ENCODE assay signal across 8 cellular contexts in the genomic region with DNA sequence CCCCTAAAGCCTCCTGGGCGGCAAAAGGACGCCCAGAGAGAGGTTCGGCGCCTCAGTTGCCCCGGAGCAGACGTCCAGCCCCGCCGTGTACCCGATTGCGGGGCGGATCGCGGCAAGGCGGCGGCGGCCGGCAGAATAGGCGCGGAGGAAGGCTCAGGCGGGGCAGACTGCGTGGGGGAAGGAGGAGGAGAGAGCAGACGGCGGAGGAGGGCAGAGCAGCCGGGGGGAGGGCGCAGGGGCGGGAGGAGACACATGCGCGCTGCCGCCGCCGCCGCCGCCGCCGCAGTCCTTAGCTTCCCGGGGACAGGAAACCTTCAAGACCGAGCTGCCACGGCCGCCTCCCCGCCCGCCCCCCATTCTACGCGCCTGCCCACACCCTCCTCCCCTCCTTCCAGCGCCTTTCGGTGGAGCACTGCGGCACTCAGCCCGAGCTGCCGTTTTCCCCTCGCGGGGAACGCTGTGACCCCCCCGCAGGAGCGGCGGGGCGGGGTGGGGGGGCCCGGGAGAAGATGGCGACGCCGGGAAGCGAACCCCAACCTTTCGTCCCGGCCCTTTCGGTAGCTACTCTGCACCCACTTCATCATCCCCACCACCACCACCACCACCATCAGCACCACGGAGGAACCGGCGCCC.
DNase-seq lines count a peak whose midpoint lies in the region; ATAC-seq and TF ChIP-seq lines count a peak whose summit lies in the region.

Gene LRCH1, plus strand, starts transcription at position 283 of the 633 bp plus-strand sequence. Its CDS starts 227 bp downstream, at position 510.

- TF ChIP-seq CTCF in 22Rv1 (IDR thresholded peaks at IDR 0.05): no peak

- peak; percentile 53 for DNase-seq in NCI-H345 treated with DMSO at 0.1 percent for 48 hours (lab: John Stamatoyannopoulos, UW; ENCODE audit: unreplicated experiment)
- peak; percentile 64 for DNase-seq in activated CD4-positive, CD25-positive, alpha-beta regulatory T cell treated with anti-CD3 and anti-CD28 coated beads, Interleukin-2, amount 50 U/mL, for 16 hours (ENCODE audit: low read depth, low spot score)
- peak in 54 of 61 donors; percentile 8 to 84 (median 48) for DNase-seq in caudate nucleus (lab: John Stamatoyannopoulos, UW)
- DNase-seq in iris pigment epithelial cell (ENCODE audit: low read depth): peak; percentile 94
- DNase-seq in stimulated activated CD4-positive, alpha-beta T cell treated with anti-CD3 and anti-CD28 coated beads, Interleukin-12 subunit alpha, Interleukin-12 subunit beta, amount 100 ng/mL, for 4 hours: peak; percentile 86

- ATAC-seq in GM18867 (IDR thresholded peaks at IDR 0.05; ENCODE audit: unreplicated experiment) (peak; percentile 66), HG03108 (IDR thresholded peaks at IDR 0.05; ENCODE audit: unreplicated experiment) (peak; percentile 49)

- H3K27ac ChIP-seq in 22Rv1: peak within 1 kb of the TSS; percentile 58
- peak within 1 kb of the TSS; percentile 61 for H3K27ac ChIP-seq in caudate nucleus (ENCODE audit: low read depth, low read length)

Comparison
In these comparisons a context has a peak if more than half of its experiments do, and no peak if none do; other contexts are left out.
1. Peak in every context shown above with its lines: DNase-seq, ATAC-seq and H3K27ac ChIP-seq.